15 cellular contexts compared by ENCODE assay signal in the genomic region with DNA sequence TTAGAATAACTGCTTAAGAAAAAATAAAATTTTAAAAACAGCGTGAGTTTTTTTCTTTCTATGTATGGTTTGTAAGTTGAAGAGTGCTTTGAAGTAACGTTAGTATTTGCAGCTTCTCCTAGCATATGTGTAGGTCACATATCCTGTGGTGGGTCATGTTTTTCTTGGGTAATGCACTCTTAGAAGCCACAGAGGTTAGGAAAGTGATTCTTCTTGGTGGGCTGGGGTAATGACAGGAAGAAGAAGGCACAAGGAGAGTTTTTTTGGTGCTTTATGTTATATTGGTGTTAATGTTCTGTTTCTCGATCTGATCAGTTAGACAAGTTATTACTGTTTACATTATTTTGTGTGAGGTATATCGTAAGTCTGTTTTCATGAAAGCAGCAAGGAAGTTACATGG.
DNase-seq lines count a peak whose midpoint lies in the region; ATAC-seq and TF ChIP-seq lines count a peak whose summit lies in the region.
"Had no signal": no experiment of that assay in that cellular context is flagged by ENCODE, and none has a peak within 500 bp of the region (broad histone marks: within the 10 kb centered on the region; RNA-seq: fewer than 3 reads in every experiment).

No MANE protein-coding gene starts in this region.

- no peaks in the 10 kb centered on the region for H3K27me3 Mint-ChIP-seq in CD4-positive, alpha-beta memory T cell
- H3K27me3 Mint-ChIP-seq in IgD-negative memory B cell = no peaks in the 10 kb centered on the region
- H3K27me3 Mint-ChIP-seq in activated B cell treated with CpG ODN at 0.5 μM for 24 hours = no peaks in the 10 kb centered on the region
- H3K27me3 Mint-ChIP-seq in naive B cell = no peaks in the 10 kb centered on the region

- H3K27ac Mint-ChIP-seq in CD4-positive, alpha-beta memory T cell = peak overlapping the region in 4 of 7 donors; percentile 11 to 75 (median 52)
- H3K27ac Mint-ChIP-seq in IgD-negative memory B cell (peak overlapping the region in 2 of 3 donors; percentile 22 to 49), activated B cell treated with CpG ODN at 0.5 μM for 24 hours (peak overlapping the region; percentile 67), naive B cell (peak overlapping the region; percentile 48 to 93 (median 88))

- no peaks in the 10 kb centered on the region for H3K27me3 ChIP-seq in CD4-positive, alpha-beta memory T cell (ENCODE audit: insufficient read depth, low read length)
- no peaks in the 10 kb centered on the region for H3K27me3 ChIP-seq in left ventricle myocardium inferior (ENCODE audit: low read depth)
- H3K27me3 ChIP-seq: BLaER1, colonic mucosa, right lobe of liver had no signal

- H3K36me3 ChIP-seq in CD4-positive, alpha-beta memory T cell (ENCODE audit: insufficient read depth, low read length) = peaks cover 30% of the 10 kb centered on the region
- H3K36me3 ChIP-seq in left ventricle myocardium inferior = peaks cover 25% of the 10 kb centered on the region
- H3K36me3 ChIP-seq: colonic mucosa, right lobe of liver had no signal

- H3K4me3 Mint-ChIP-seq in CD4-positive, alpha-beta memory T cell = peak overlapping the region in 2 of 8 donors; percentile 1 to 7
- H3K4me3 Mint-ChIP-seq in IgD-negative memory B cell = no peak overlapping the region
- no peak overlapping the region for H3K4me3 Mint-ChIP-seq in activated B cell treated with CpG ODN at 0.5 μM for 24 hours
- peak overlapping the region in 1 of 8 donors; percentile 25 for H3K4me3 Mint-ChIP-seq in naive B cell

- CTCF ChIA-PET in CD4-positive, alpha-beta memory T cell (lab: Charles Lee; ENCODE audit: partially characterized antibody) = no interaction called here
- CTCF ChIA-PET in activated B cell treated with CpG ODN at 0.5 μM for 24 hours (lab: Charles Lee) = no interaction called here

- no peaks in the 10 kb centered on the region for H3K9me3 ChIP-seq in CD4-positive, alpha-beta memory T cell (ENCODE audit: control insufficient read depth in 1 of 2, low read length in 2 of 2)
- no peaks in the 10 kb centered on the region for H3K9me3 ChIP-seq in left ventricle myocardium inferior (replicated peaks)
- H3K9me3 ChIP-seq: BLaER1, colonic mucosa, right lobe of liver had no signal

- no peaks in the 10 kb centered on the region for H3K4me1 Mint-ChIP-seq in CD4-positive, alpha-beta memory T cell
- H3K4me1 Mint-ChIP-seq in IgD-negative memory B cell = peaks cover 0 to 11% (median 7%) of the 10 kb centered on the region in 3 donors
- H3K4me1 Mint-ChIP-seq in activated B cell treated with CpG ODN at 0.5 μM for 24 hours = peaks cover 24% of the 10 kb centered on the region
- H3K4me1 Mint-ChIP-seq in naive B cell = peaks cover 17 to 45% (median 38%) of the 10 kb centered on the region in 3 donors

- no peak for ATAC-seq in activated B cell treated with CpG ODN at 0.5 μM for 24 hours (ENCODE audit: low read depth)
- ATAC-seq in naive B cell (ENCODE audit: low read depth in 2 of 2) = no peak
- ATAC-seq: right lobe of liver, SK-N-SH treated with all-trans-retinoic acid at 6 μM for 48 hours had no signal

- intact Hi-C loops in CD4-positive, alpha-beta memory T cell (cut with micrococcal nuclease) = loop anchor here (10.0 kb wide), 1 partner anchor 128 kb away; a partner anchor contains a TSS
- intact Hi-C loops in activated B cell treated with CpG ODN at 0.5 μM for 24 hours (cut with micrococcal nuclease) = loop anchor here (1.0 kb wide), 1 partner anchor 11 kb away; no protein-coding TSS in a partner anchor
- intact Hi-C loops in left ventricle myocardium inferior (cut with micrococcal nuclease) = no loop called here

- H3K4me3 ChIP-seq in CD4-positive, alpha-beta memory T cell (ENCODE audit: low read length in 2 of 2) = no peak overlapping the region
- no peak overlapping the region for H3K4me3 ChIP-seq in left ventricle myocardium inferior
- H3K4me3 ChIP-seq: BLaER1, colonic mucosa, right lobe of liver had no signal

- POLR2A ChIA-PET in CD4-positive, alpha-beta memory T cell (lab: Charles Lee; ENCODE audit: partially characterized antibody) = interaction anchor here (0.9 to 1.2 kb wide), 3 partner anchors 93 to 128 kb away, joined by 3 to 4 read pairs (median 3); a partner anchor contains a TSS
- POLR2A ChIA-PET in activated B cell treated with CpG ODN at 0.5 μM for 24 hours (lab: Charles Lee) = no interaction called here

- no peak overlapping the region for H3K27ac ChIP-seq in CD4-positive, alpha-beta memory T cell (ENCODE audit: low read depth, low read length)
- no peak overlapping the region for H3K27ac ChIP-seq in left ventricle myocardium inferior (replicated peaks)
- H3K27ac ChIP-seq: BLaER1, colonic mucosa, right lobe of liver had no signal

- H3K36me3 Mint-ChIP-seq in CD4-positive, alpha-beta memory T cell = peaks cover 57 to 72% of the 10 kb centered on the region in 2 donors
- peaks cover 10% of the 10 kb centered on the region for H3K36me3 Mint-ChIP-seq in IgD-negative memory B cell
- H3K36me3 Mint-ChIP-seq in activated B cell treated with CpG ODN at 0.5 μM for 24 hours (ENCODE audit: low read depth) = peaks cover 81% of the 10 kb centered on the region
- H3K36me3 Mint-ChIP-seq in naive B cell = peaks cover 33 to 41% of the 10 kb centered on the region in 2 donors

- DNase-seq in CD4-positive, alpha-beta memory T cell = peak in 2 of 5 donors; percentile 6 to 27
- DNase-seq in activated B cell treated with CpG ODN at 0.5 μM for 24 hours (no peak), naive B cell (no peak), left ventricle myocardium inferior (no peak), glomerular visceral epithelial cell (ENCODE audit: extremely low spot score) (no peak), NCI-H748 (lab: John Stamatoyannopoulos, UW; ENCODE audit: unreplicated experiment) (no peak)
- DNase-seq: activated CD8-positive, alpha-beta memory T cell treated with anti-CD3 and anti-CD28 coated beads, Interleukin-2, amount 50 U/mL, for 4 hours; aorta; colonic mucosa; NCI-H446; OCI-M1; right lobe of liver had no signal

- H3K9me3 Mint-ChIP-seq in CD4-positive, alpha-beta memory T cell = no peaks in the 10 kb centered on the region
- no peaks in the 10 kb centered on the region for H3K9me3 Mint-ChIP-seq in IgD-negative memory B cell
- H3K9me3 Mint-ChIP-seq in activated B cell treated with CpG ODN at 0.5 μM for 24 hours = no peaks in the 10 kb centered on the region
- H3K9me3 Mint-ChIP-seq in naive B cell = no peaks in the 10 kb centered on the region

- no peaks in the 10 kb centered on the region for H3K4me1 ChIP-seq in CD4-positive, alpha-beta memory T cell (ENCODE audit: insufficient read depth, low read length)
- H3K4me1 ChIP-seq in left ventricle myocardium inferior = no peaks in the 10 kb centered on the region
- H3K4me1 ChIP-seq: colonic mucosa, right lobe of liver had no signal

- no peak for TF ChIP-seq CTCF in activated B cell treated with CpG ODN at 0.5 μM for 24 hours (IDR thresholded peaks at IDR 0.05)
- no peak for TF ChIP-seq CTCF in left ventricle myocardium inferior (IDR thresholded peaks at IDR 0.05; ENCODE audit: borderline replicate concordance)

Comparison
In these comparisons a context has a peak if more than half of its experiments do, and no peak if none do; other contexts are left out.
1. H3K27ac Mint-ChIP-seq: peak in every context shown above with its lines; median percentile 88 in naive B cell; 67 in activated B cell treated with CpG ODN at 0.5 μM for 24 hours; 52 in CD4-positive, alpha-beta memory T cell; 36 in IgD-negative memory B cell.